ENCODE assay signal across 1 cellular context in genomic region chr9:28032178-28032532, GRCh38.
TF ChIP-seq lines count a peak whose summit lies in the region.

No MANE protein-coding gene starts in this region.

TF ChIP-seq in H1, 55 proteins besides CTCF, POLR2A, EP300 and RAD21 (continued from another document):
- TF ChIP-seq CHD7 (IDR thresholded peaks at IDR 0.05; ENCODE audit: insufficient replicate concordance, low read length) (no peak), CEBPB (IDR thresholded peaks at IDR 0.05; ENCODE audit: low read depth, low read length) (no peak)
